10 cellular contexts compared by ENCODE assay signal in genomic region chr3:66441692-66442091, GRCh38. TPM values are rescaled to one million over a fixed set of nuclear protein-coding genes. Genes with fewer than 3 reads are reported as not detected.
DNase-seq lines count a peak whose midpoint lies in the region; ATAC-seq and TF ChIP-seq lines count a peak whose summit lies in the region.
"Had no signal": no experiment of that assay in that cellular context is flagged by ENCODE, and none has a peak within 500 bp of the region (broad histone marks: within the 10 kb centered on the region; RNA-seq: fewer than 3 reads in every experiment).

No MANE protein-coding gene starts in this region.

- peak overlapping the region; percentile 89 for H3K14ac ChIP-seq in IMR-90 (replicated peaks; ENCODE audit: low read depth, low read length)

- intact Hi-C loops in IMR-90 (cut with micrococcal nuclease), result loop anchor here (5.0 kb wide), 1 partner anchor 56 kb away; no protein-coding TSS in a partner anchor
- intact Hi-C loops in breast epithelium (cut with DNase I; ENCODE audit: low total_unique reads), result loop anchor here (1.0 kb wide), 1 partner anchor 28 kb away; no protein-coding TSS in a partner anchor

- TF ChIP-seq RAD21 in IMR-90 (IDR thresholded peaks at IDR 0.05; ENCODE audit: low read length), result no peak

- H3K9me1 ChIP-seq in IMR-90 (ENCODE audit: insufficient read depth, low read length), result peaks cover 25% of the 10 kb centered on the region

- H3K36me3 ChIP-seq in IMR-90 (ENCODE audit: control insufficient read depth, insufficient read depth, low read length) (peaks cover 9% of the 10 kb centered on the region; the same call in 1 of the 2 replicates), breast epithelium (no peaks in the 10 kb centered on the region), mesendoderm (ENCODE audit: control insufficient read depth, insufficient read depth, low read length) (no peaks in the 10 kb centered on the region)

- H3K9me3 ChIP-seq in IMR-90 (ENCODE audit: control insufficient read depth, insufficient read depth, low read length) (no peaks in the 10 kb centered on the region), breast epithelium (no peaks in the 10 kb centered on the region)

- H2AK5ac ChIP-seq in IMR-90 (ENCODE audit: low read depth, low read length) (peak overlapping the region; percentile 92), mesendoderm (ENCODE audit: low read length) (peak overlapping the region; percentile 98)

- H4K8ac ChIP-seq in IMR-90 (ENCODE audit: low read depth in 2 of 2, low read length in 2 of 2), result peak overlapping the region; percentile 40 to 78
- no peak overlapping the region for H4K8ac ChIP-seq in mesendoderm (ENCODE audit: low read depth, low read length)

- H3K27me3 ChIP-seq in IMR-90 (ENCODE audit: control insufficient read depth, insufficient read depth, low read length) (no peaks in the 10 kb centered on the region), breast epithelium (no peaks in the 10 kb centered on the region), mesendoderm (ENCODE audit: insufficient read depth, low read length, poor library complexity) (no peaks in the 10 kb centered on the region)

- H2AFZ ChIP-seq in IMR-90 (replicated peaks; ENCODE audit: low read length, poor library complexity), result no peak overlapping the region

- TF ChIP-seq CTCF in IMR-90 (conservative IDR thresholded peaks at IDR 0.05; ENCODE audit: low read depth, low read length), result no peak
- TF ChIP-seq CTCF in breast epithelium (IDR thresholded peaks at IDR 0.05), result no peak

- H3K9ac ChIP-seq in IMR-90 (ENCODE audit: low read depth, low read length) (peak overlapping the region; percentile 45), mesendoderm (ENCODE audit: low read length) (peak overlapping the region; percentile 44)

- H3K27ac ChIP-seq in IMR-90 (ENCODE audit: insufficient read depth, low read length) (peak overlapping the region; percentile 63), breast epithelium (peak overlapping the region; percentile 83 to 90), mesendoderm (ENCODE audit: low read depth, low read length) (peak overlapping the region; percentile 25), temporal lobe (ENCODE audit: low read depth, low read length) (peak overlapping the region; percentile 15)

- peak overlapping the region; percentile 80 for H3K18ac ChIP-seq in IMR-90 (ENCODE audit: low read depth, low read length)
- H3K18ac ChIP-seq in mesendoderm (ENCODE audit: low read length), result peak overlapping the region; percentile 75

- no TSS peak for BruUV-seq in IMR-90 (replicated peaks; lab: Mats Ljungman, UMichigan)

- H4K5ac ChIP-seq in IMR-90 (ENCODE audit: low read depth, low read length), result peak overlapping the region; percentile 72
- H4K5ac ChIP-seq in mesendoderm (ENCODE audit: low read length), result peak overlapping the region; percentile 17

- peak overlapping the region; percentile 57 for H2AK9ac ChIP-seq in IMR-90 (replicated peaks; ENCODE audit: low read depth, low read length, poor library complexity)

- H2BK120ac ChIP-seq in IMR-90 (ENCODE audit: low read depth, low read length) (peak overlapping the region; percentile 89), mesendoderm (ENCODE audit: low read depth, low read length) (peak overlapping the region; percentile 33)

- H3K4me2 ChIP-seq in IMR-90 (ENCODE audit: low read depth, low read length) (no peak overlapping the region), mesendoderm (ENCODE audit: low read length) (no peak overlapping the region)

- 95% methylated on average over 6 of the region's 6 CpGs; no CpG with 5 or more reads in 1 of the 2 experiments for WGBS in IMR-90 (ENCODE audit: extremely low coverage in 2 of 2, insufficient read length in 1 of 2), 2 experiments
- no CpG with 5 or more reads among the region's 6 CpGs for WGBS in mesendoderm (ENCODE audit: extremely low coverage, insufficient coverage, low lambda C conversion rate)

- 0 out of 2 replicates have a peak, but pooled peaks cover 6% of the 10 kb centered on the region for H4K20me1 ChIP-seq in IMR-90 (ENCODE audit: insufficient read depth, low read length)

- peak overlapping the region; percentile 80 for H4K91ac ChIP-seq in IMR-90 (ENCODE audit: insufficient read depth, low read depth, low read length)

- POLR2A ChIA-PET in IMR-90 (lab: Charles Lee; ENCODE audit: unreplicated experiment), result no interaction called here

- dilution Hi-C loops in IMR-90 (cut with HindIII; ENCODE audit: low sequenced_read_pairs, unreplicated experiment), result no loop called here

- H3K23ac ChIP-seq in IMR-90 (ENCODE audit: low read depth, low read length) (peak overlapping the region; percentile 46; the same call in 1 of the 2 replicates), mesendoderm (ENCODE audit: low read length) (peak overlapping the region; percentile 67)

- CTCF ChIA-PET in IMR-90 (lab: Yijun Ruan, JAX), result interaction anchor here (1.0 kb wide), 1 partner anchor 12 kb away, joined by 3 read pairs; no protein-coding TSS in a partner anchor

- H3K79me2 ChIP-seq in mesendoderm (ENCODE audit: control insufficient read depth, insufficient read depth, low read length), result peaks cover 12% of the 10 kb centered on the region

- H2BK20ac ChIP-seq in IMR-90 (ENCODE audit: low read depth, low read length), result peak overlapping the region; percentile 91

- H3K56ac ChIP-seq in IMR-90 (ENCODE audit: extremely low read depth, insufficient read depth, low read length), result peak overlapping the region; percentile 11; the same call in 1 of the 2 replicates
- H3K56ac ChIP-seq in mesendoderm (ENCODE audit: low read length), result peak overlapping the region; percentile 75

- H2BK15ac ChIP-seq in IMR-90 (ENCODE audit: low read depth, low read length), result peak overlapping the region; percentile 93
- H2BK15ac ChIP-seq in mesendoderm (replicated peaks; ENCODE audit: low read depth), result peak overlapping the region; percentile 5

- H3K4me1 ChIP-seq in IMR-90 (ENCODE audit: control insufficient read depth, insufficient read depth, low read length) (peaks cover 27% of the 10 kb centered on the region), breast epithelium (peaks cover 8 to 28% of the 10 kb centered on the region in 2 donors), mesendoderm (ENCODE audit: control insufficient read depth, low read depth, low read length) (peaks cover 46% of the 10 kb centered on the region)

- TF ChIP-seq POLR2A in IMR-90 (IDR thresholded peaks at IDR 0.05; ENCODE audit: low read depth, low read length) (no peak), breast epithelium (IDR thresholded peaks at IDR 0.05) (no peak)

- in situ Hi-C loops in IMR-90 (cut with MboI; ENCODE audit: low sequenced_read_pairs), result no loop called here

- H2BK5ac ChIP-seq in IMR-90 (ENCODE audit: low read depth, low read length, poor library complexity, severe bottlenecking), result peak overlapping the region; percentile 37
- H2BK5ac ChIP-seq in mesendoderm (ENCODE audit: low read length), result peak overlapping the region; percentile 94

- DNase-seq in IMR-90 (no peak), breast epithelium (ENCODE audit: low spot score in 2 of 2) (no peak), mesendoderm (peak; percentile 22), DMS53 (lab: John Stamatoyannopoulos, UW) (no peak), DMS53 treated with DMSO at 0.1 percent for 48 hours (lab: John Stamatoyannopoulos, UW; ENCODE audit: unreplicated experiment) (no peak)
- DNase-seq: SIG-M5 had no signal

- peak overlapping the region; percentile 85 for H3K4ac ChIP-seq in IMR-90 (ENCODE audit: low read depth, low read length)
- H3K4ac ChIP-seq in mesendoderm (ENCODE audit: low read depth, low read length), result peak overlapping the region; percentile 89

- ATAC-seq in IMR-90 (ENCODE audit: low read depth) (no peak), GM19324 (IDR thresholded peaks at IDR 0.05; ENCODE audit: low FRiP score, unreplicated experiment) (no peak), GM18502 (IDR thresholded peaks at IDR 0.05; ENCODE audit: poor library complexity, unreplicated experiment) (no peak)
- ATAC-seq: activated CD4-positive, CD25-positive, alpha-beta regulatory T cell treated with anti-CD3 and anti-CD28 coated beads, Interleukin-2, amount 50 U/mL, for 24 hours had no signal

- no peak overlapping the region for H3K4me3 ChIP-seq in IMR-90 (ENCODE audit: insufficient read depth, low read depth, low read length)
- H3K4me3 ChIP-seq in breast epithelium, result no peak overlapping the region
- H3K4me3 ChIP-seq in mesendoderm (ENCODE audit: low read length), result no peak overlapping the region

- H3K79me1 ChIP-seq in IMR-90 (ENCODE audit: low read depth in 1 of 2, low read length in 2 of 2), result peaks cover 16 to 43% of the 10 kb centered on the region in 2 experiments; a peak in 3 of 4 replicates
- peaks cover 18% of the 10 kb centered on the region for H3K79me1 ChIP-seq in mesendoderm (ENCODE audit: low read length)

TF ChIP-seq in IMR-90, 13 proteins besides CTCF, POLR2A, EP300 and RAD21:
- TF ChIP-seq CHD1 (IDR thresholded peaks at IDR 0.05; ENCODE audit: low read depth, low read length) (no peak), USF2 (IDR thresholded peaks at IDR 0.05; ENCODE audit: low read depth, low read length) (no peak), FOS (IDR thresholded peaks at IDR 0.05; ENCODE audit: low read depth, low read length) (no peak), ELK1 (IDR thresholded peaks at IDR 0.05; ENCODE audit: borderline replicate concordance, low read depth, low read length) (no peak)

RNA-seq across cellular contexts. Expression of gene LRIG1, which starts 59.1 kb away (rescaled TPM):
- total RNA-seq in IMR-90 (2012; rRNA removed) (69.2 and 87.8 TPM in 2 replicates), breast epithelium (100 to 1,000 TPM in 2 of 3 donors, 10 to 100 TPM in 1; 66.1 to 227 (median 131) TPM), temporal lobe (41.3 TPM)
- polyA plus RNA-seq in IMR-90 (2012; rRNA removed), result 55.9 and 62.8 TPM in 2 replicates
- polyA plus RNA-seq in IMR-90 (2012; cell fraction: cytosol; rRNA removed), result 35.1 and 74.2 TPM in 2 replicates
- polyA plus RNA-seq in IMR-90 (2012; cell fraction: nucleus; rRNA removed; ENCODE audit: low replicate concordance), result 87.7 and 98.9 TPM in 2 replicates
- polyA plus RNA-seq in mesendoderm (2013, experiment 1 of 2), result 10.9 TPM
- polyA plus RNA-seq in mesendoderm (2013, experiment 2 of 2), result 12.6 TPM

Comparison
In these comparisons a context has a peak if more than half of its experiments do, and no peak if none do; other contexts are left out.
1. H3K27ac ChIP-seq: peak in every context shown above with its lines; median percentile 86 in breast epithelium; 63 in IMR-90; 25 in mesendoderm; 15 in temporal lobe.